2 cellular contexts compared by ENCODE assay signal in the genomic region with DNA sequence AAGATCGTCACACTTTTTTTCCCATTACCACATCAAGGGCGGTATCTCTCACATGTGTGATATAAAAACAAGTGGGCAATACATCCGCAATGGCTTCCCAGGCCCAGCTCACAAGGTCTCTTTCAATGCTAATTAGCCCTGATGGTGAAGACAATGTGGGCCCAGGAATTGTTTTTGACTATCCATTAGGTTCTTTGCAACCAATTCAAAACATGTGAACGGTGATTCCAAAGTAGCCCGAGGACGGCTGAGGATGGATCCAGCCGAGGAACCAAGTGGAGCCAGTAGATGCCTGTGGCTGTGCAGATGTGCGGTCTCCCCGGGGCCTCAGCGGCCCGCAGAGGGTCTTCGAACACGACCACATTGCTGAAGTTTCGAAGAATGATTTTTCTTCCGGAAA.
TF ChIP-seq lines count a peak whose summit lies in the region.

No MANE protein-coding gene starts in this region.

TF ChIP-seq in GM23338, 12 proteins besides CTCF, POLR2A, EP300 and RAD21:
- TF ChIP-seq, protein P1, sequence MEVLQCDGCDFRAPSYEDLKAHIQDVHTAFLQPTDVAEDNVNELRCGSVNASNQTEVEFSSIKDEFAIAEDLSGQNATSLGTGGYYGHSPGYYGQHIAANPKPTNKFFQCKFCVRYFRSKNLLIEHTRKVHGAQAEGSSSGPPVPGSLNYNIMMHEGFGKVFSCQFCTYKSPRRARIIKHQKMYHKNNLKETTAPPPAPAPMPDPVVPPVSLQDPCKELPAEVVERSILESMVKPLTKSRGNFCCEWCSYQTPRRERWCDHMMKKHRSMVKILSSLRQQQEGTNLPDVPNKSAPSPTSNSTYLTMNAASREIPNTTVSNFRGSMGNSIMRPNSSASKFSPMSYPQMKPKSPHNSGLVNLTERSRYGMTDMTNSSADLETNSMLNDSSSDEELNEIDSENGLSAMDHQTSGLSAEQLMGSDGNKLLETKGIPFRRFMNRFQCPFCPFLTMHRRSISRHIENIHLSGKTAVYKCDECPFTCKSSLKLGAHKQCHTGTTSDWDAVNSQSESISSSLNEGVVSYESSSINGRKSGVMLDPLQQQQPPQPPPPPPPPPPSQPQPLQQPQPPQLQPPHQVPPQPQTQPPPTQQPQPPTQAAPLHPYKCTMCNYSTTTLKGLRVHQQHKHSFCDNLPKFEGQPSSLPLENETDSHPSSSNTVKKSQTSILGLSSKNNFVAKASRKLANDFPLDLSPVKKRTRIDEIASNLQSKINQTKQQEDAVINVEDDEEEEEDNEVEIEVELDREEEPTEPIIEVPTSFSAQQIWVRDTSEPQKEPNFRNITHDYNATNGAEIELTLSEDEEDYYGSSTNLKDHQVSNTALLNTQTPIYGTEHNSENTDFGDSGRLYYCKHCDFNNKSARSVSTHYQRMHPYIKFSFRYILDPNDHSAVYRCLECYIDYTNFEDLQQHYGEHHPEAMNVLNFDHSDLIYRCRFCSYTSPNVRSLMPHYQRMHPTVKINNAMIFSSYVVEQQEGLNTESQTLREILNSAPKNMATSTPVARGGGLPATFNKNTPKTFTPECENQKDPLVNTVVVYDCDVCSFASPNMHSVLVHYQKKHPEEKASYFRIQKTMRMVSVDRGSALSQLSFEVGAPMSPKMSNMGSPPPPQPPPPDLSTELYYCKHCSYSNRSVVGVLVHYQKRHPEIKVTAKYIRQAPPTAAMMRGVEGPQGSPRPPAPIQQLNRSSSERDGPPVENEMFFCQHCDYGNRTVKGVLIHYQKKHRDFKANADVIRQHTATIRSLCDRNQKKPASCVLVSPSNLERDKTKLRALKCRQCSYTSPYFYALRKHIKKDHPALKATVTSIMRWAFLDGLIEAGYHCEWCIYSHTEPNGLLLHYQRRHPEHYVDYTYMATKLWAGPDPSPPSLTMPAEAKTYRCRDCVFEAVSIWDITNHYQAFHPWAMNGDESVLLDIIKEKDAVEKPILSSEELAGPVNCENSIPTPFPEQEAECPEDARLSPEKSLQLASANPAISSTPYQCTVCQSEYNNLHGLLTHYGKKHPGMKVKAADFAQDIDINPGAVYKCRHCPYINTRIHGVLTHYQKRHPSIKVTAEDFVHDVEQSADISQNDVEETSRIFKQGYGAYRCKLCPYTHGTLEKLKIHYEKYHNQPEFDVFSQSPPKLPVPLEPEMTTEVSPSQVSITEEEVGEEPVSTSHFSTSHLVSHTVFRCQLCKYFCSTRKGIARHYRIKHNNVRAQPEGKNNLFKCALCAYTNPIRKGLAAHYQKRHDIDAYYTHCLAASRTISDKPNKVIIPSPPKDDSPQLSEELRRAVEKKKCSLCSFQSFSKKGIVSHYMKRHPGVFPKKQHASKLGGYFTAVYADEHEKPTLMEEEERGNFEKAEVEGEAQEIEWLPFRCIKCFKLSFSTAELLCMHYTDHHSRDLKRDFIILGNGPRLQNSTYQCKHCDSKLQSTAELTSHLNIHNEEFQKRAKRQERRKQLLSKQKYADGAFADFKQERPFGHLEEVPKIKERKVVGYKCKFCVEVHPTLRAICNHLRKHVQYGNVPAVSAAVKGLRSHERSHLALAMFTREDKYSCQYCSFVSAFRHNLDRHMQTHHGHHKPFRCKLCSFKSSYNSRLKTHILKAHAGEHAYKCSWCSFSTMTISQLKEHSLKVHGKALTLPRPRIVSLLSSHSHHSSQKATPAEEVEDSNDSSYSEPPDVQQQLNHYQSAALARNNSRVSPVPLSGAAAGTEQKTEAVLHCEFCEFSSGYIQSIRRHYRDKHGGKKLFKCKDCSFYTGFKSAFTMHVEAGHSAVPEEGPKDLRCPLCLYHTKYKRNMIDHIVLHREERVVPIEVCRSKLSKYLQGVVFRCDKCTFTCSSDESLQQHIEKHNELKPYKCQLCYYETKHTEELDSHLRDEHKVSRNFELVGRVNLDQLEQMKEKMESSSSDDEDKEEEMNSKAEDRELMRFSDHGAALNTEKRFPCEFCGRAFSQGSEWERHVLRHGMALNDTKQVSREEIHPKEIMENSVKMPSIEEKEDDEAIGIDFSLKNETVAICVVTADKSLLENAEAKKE (CRISPR knock-in tag; IDR thresholded peaks at IDR 0.05): 0 out of 2 replicates have a peak, but pooled peaks have one; percentile 47
- TF ChIP-seq, protein P2, sequence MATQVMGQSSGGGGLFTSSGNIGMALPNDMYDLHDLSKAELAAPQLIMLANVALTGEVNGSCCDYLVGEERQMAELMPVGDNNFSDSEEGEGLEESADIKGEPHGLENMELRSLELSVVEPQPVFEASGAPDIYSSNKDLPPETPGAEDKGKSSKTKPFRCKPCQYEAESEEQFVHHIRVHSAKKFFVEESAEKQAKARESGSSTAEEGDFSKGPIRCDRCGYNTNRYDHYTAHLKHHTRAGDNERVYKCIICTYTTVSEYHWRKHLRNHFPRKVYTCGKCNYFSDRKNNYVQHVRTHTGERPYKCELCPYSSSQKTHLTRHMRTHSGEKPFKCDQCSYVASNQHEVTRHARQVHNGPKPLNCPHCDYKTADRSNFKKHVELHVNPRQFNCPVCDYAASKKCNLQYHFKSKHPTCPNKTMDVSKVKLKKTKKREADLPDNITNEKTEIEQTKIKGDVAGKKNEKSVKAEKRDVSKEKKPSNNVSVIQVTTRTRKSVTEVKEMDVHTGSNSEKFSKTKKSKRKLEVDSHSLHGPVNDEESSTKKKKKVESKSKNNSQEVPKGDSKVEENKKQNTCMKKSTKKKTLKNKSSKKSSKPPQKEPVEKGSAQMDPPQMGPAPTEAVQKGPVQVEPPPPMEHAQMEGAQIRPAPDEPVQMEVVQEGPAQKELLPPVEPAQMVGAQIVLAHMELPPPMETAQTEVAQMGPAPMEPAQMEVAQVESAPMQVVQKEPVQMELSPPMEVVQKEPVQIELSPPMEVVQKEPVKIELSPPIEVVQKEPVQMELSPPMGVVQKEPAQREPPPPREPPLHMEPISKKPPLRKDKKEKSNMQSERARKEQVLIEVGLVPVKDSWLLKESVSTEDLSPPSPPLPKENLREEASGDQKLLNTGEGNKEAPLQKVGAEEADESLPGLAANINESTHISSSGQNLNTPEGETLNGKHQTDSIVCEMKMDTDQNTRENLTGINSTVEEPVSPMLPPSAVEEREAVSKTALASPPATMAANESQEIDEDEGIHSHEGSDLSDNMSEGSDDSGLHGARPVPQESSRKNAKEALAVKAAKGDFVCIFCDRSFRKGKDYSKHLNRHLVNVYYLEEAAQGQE (IDR thresholded peaks at IDR 0.05; ENCODE audit: unreplicated experiment): no peak

TF ChIP-seq in H1, 55 proteins besides CTCF, POLR2A, EP300 and RAD21:
- no peak for TF ChIP-seq POLR2AphosphoS5 (IDR thresholded peaks at IDR 0.05; ENCODE audit: low read depth, low read length)
